ENCODE assay signal across 27 cellular contexts in genomic region chr3:101387351-101387750, GRCh38.
A peak's percentile ranks its signal among the peaks of the same experiment; 100 is the strongest.
DNase-seq lines count a peak whose midpoint lies in the region; ATAC-seq and TF ChIP-seq lines count a peak whose summit lies in the region.
"Had no signal": no experiment of that assay in that cellular context is flagged by ENCODE, and none has a peak within 500 bp of the region (broad histone marks: within the 10 kb centered on the region; RNA-seq: fewer than 3 reads in every experiment).

No MANE protein-coding gene starts in this region.

- peaks cover 37% of the 10 kb centered on the region for H3K4me1 Mint-ChIP-seq in activated CD8-positive, alpha-beta T cell treated with anti-CD3 and anti-CD28 coated beads for 36 hours (ENCODE audit: low read depth)
- H3K4me1 Mint-ChIP-seq in activated CD8-positive, alpha-beta T cell treated with anti-CD3 and anti-CD28 coated beads, Interleukin-2, amount 10 ng/mL, durations not matched to agents 7 days and 5 days (ENCODE audit: low read depth): peaks cover 17% of the 10 kb centered on the region
- H3K4me1 Mint-ChIP-seq in CD8-positive, alpha-beta T cell (ENCODE audit: low read depth): peaks cover 54% of the 10 kb centered on the region
- no peaks in the 10 kb centered on the region for H3K4me1 Mint-ChIP-seq in endodermal cell

- 93 to 100% methylated on average over 3 to 5 of the region's 5 CpGs for WGBS in endodermal cell (ENCODE audit: insufficient coverage in 1 of 2, insufficient read length in 1 of 2), 2 experiments
- whole genome bisulfite sequencing in spleen, 5 donors: 93 to 100% (median 96%) methylated on average over 4 to 5 of the region's 5 CpGs

- H3K9me3 ChIP-seq in CD8-positive, alpha-beta T cell (ENCODE audit: low read length): peaks cover 5% of the 10 kb centered on the region
- peaks cover 8% of the 10 kb centered on the region for H3K9me3 ChIP-seq in endodermal cell (ENCODE audit: control insufficient read depth, low read length)
- peaks cover 0 to 26% (median 22%) of the 10 kb centered on the region in 8 donors for H3K9me3 ChIP-seq in spleen

- H3K27ac Mint-ChIP-seq in activated CD8-positive, alpha-beta T cell treated with anti-CD3 and anti-CD28 coated beads for 36 hours: peak overlapping the region; percentile 34
- no peak overlapping the region for H3K27ac Mint-ChIP-seq in activated CD8-positive, alpha-beta T cell treated with anti-CD3 and anti-CD28 coated beads, Interleukin-2, amount 10 ng/mL, durations not matched to agents 7 days and 5 days
- peak overlapping the region; percentile 4 for H3K27ac Mint-ChIP-seq in CD8-positive, alpha-beta T cell
- peak overlapping the region; percentile 25 for H3K27ac Mint-ChIP-seq in endodermal cell
- H3K27ac Mint-ChIP-seq: B cell; CD4-positive, CD25-positive, alpha-beta regulatory T cell had no signal

- H3K36me3 ChIP-seq in CD8-positive, alpha-beta T cell (ENCODE audit: insufficient read depth, low read length): no peaks in the 10 kb centered on the region
- peaks cover 6% of the 10 kb centered on the region for H3K36me3 ChIP-seq in endodermal cell (ENCODE audit: control insufficient read depth, insufficient read depth, low read length)
- peaks cover 0 to 16% (median 0%) of the 10 kb centered on the region in 6 donors for H3K36me3 ChIP-seq in spleen

- no peak for DNase-seq in activated CD8-positive, alpha-beta T cell treated with anti-CD3 and anti-CD28 coated beads for 36 hours
- no peak for DNase-seq in activated CD8-positive, alpha-beta T cell treated with anti-CD3 and anti-CD28 coated beads, Interleukin-2, amount 10 ng/mL, durations not matched to agents 7 days and 5 days
- no peak for DNase-seq in CD8-positive, alpha-beta T cell
- DNase-seq in endodermal cell: no peak
- peak; percentile 64 for DNase-seq in spleen
- no peak for DNase-seq in mesenteric fat pad (ENCODE audit: low spot score)
- no peak for DNase-seq in DMS 273 (lab: John Stamatoyannopoulos, UW; ENCODE audit: unreplicated experiment)
- no peak for DNase-seq in activated effector memory CD4-positive, alpha-beta T cell treated with anti-CD3 and anti-CD28 coated beads, Interleukin-2, amount 50 U/mL, for 16 hours
- DNase-seq: Caco-2; CD4-positive, CD25-positive, alpha-beta regulatory T cell; DMS 273 treated with DMSO at 0.1 percent for 48 hours; DMS79; EL; GDM1; GM23248; H7; KBM-7; NCI-H1105 treated with DMSO at 0.1 percent for 48 hours; NCI-H146; NCI-H2029 treated with DMSO at 0.1 percent for 48 hours; NCI-H446 treated with DMSO at 0.1 percent for 48 hours; NCI-H526 treated with DMSO at 0.1 percent for 48 hours; Right ventricle myocardium superior; RPMI8226 had no signal

- intact Hi-C loops in activated CD8-positive, alpha-beta T cell treated with anti-CD3 and anti-CD28 coated beads for 36 hours (cut with micrococcal nuclease): loop anchor here (10.0 kb wide), 1 partner anchor 183 kb away; no protein-coding TSS in a partner anchor
- intact Hi-C loops in CD8-positive, alpha-beta T cell (cut with DNase I, micrococcal nuclease): loop anchor here in 1 of 2 experiments (10.0 kb wide), 1 partner anchor 983 kb away; the partner anchor contains the start of genes LNP1 and TOMM70
- intact Hi-C loops in spleen (cut with DNase I; ENCODE audit: low total_unique reads): no loop called here

- no peak for ATAC-seq in activated CD8-positive, alpha-beta T cell treated with anti-CD3 and anti-CD28 coated beads for 36 hours
- ATAC-seq in activated CD8-positive, alpha-beta T cell treated with anti-CD3 and anti-CD28 coated beads, Interleukin-2, amount 10 ng/mL, durations not matched to agents 7 days and 5 days: no peak
- no peak for ATAC-seq in CD8-positive, alpha-beta T cell
- ATAC-seq: GM12878 had no signal

- no peaks in the 10 kb centered on the region for H3K4me1 ChIP-seq in CD8-positive, alpha-beta T cell (ENCODE audit: insufficient read depth, low read length)
- H3K4me1 ChIP-seq in endodermal cell (ENCODE audit: control insufficient read depth, insufficient read depth, low read length) (no peaks in the 10 kb centered on the region), spleen (peaks cover 0 to 44% (median 4%) of the 10 kb centered on the region in 6 donors)
- H3K4me1 ChIP-seq: Caco-2 had no signal

- no peak overlapping the region for H3K4me3 ChIP-seq in CD8-positive, alpha-beta T cell (ENCODE audit: low read depth, low read length)
- no peak overlapping the region for H3K4me3 ChIP-seq in endodermal cell (ENCODE audit: low read length)
- H3K4me3 ChIP-seq in spleen: no peak overlapping the region
- H3K4me3 ChIP-seq: GM12878, GM23248 had no signal

- no peak overlapping the region for H3K27ac ChIP-seq in CD8-positive, alpha-beta T cell (ENCODE audit: low read depth, low read length)
- no peak overlapping the region for H3K27ac ChIP-seq in endodermal cell (ENCODE audit: low read depth, low read length)
- H3K27ac ChIP-seq in spleen: no peak overlapping the region
- H3K27ac ChIP-seq: 22Rv1, GM23248 had no signal

- no peak overlapping the region for H3K9ac ChIP-seq in endodermal cell (ENCODE audit: extremely low read depth, low read length, poor library complexity, severe bottlenecking)
- H3K9ac ChIP-seq: GM23248 had no signal

- no peak for TF ChIP-seq POLR2A in spleen (IDR thresholded peaks at IDR 0.05)

- CTCF ChIA-PET in activated CD8-positive, alpha-beta T cell treated with anti-CD3 and anti-CD28 coated beads for 36 hours (lab: Charles Lee): no interaction called here
- CTCF ChIA-PET in activated CD8-positive, alpha-beta T cell treated with anti-CD3 and anti-CD28 coated beads, Interleukin-2, amount 10 ng/mL, durations not matched to agents 7 days and 5 days (lab: Charles Lee): no interaction called here
- CTCF ChIA-PET in CD8-positive, alpha-beta T cell (lab: Charles Lee): no interaction called here

- no peaks in the 10 kb centered on the region for H3K27me3 Mint-ChIP-seq in activated CD8-positive, alpha-beta T cell treated with anti-CD3 and anti-CD28 coated beads for 36 hours
- no peaks in the 10 kb centered on the region for H3K27me3 Mint-ChIP-seq in activated CD8-positive, alpha-beta T cell treated with anti-CD3 and anti-CD28 coated beads, Interleukin-2, amount 10 ng/mL, durations not matched to agents 7 days and 5 days (ENCODE audit: low read depth)
- H3K27me3 Mint-ChIP-seq in CD8-positive, alpha-beta T cell (ENCODE audit: low read depth): no peaks in the 10 kb centered on the region
- H3K27me3 Mint-ChIP-seq in endodermal cell (ENCODE audit: insufficient read depth): no peaks in the 10 kb centered on the region
- H3K27me3 Mint-ChIP-seq: B cell; CD4-positive, CD25-positive, alpha-beta regulatory T cell had no signal

- H3K9me3 Mint-ChIP-seq in activated CD8-positive, alpha-beta T cell treated with anti-CD3 and anti-CD28 coated beads for 36 hours: peaks cover 22% of the 10 kb centered on the region
- H3K9me3 Mint-ChIP-seq in activated CD8-positive, alpha-beta T cell treated with anti-CD3 and anti-CD28 coated beads, Interleukin-2, amount 10 ng/mL, durations not matched to agents 7 days and 5 days (ENCODE audit: insufficient read depth): peaks cover 28% of the 10 kb centered on the region
- peaks cover 10% of the 10 kb centered on the region for H3K9me3 Mint-ChIP-seq in CD8-positive, alpha-beta T cell
- H3K9me3 Mint-ChIP-seq in endodermal cell: peaks cover under 1% of the 10 kb centered on the region

- no peak for TF ChIP-seq CTCF in activated CD8-positive, alpha-beta T cell treated with anti-CD3 and anti-CD28 coated beads for 36 hours (IDR thresholded peaks at IDR 0.05)
- TF ChIP-seq CTCF in CD8-positive, alpha-beta T cell (IDR thresholded peaks at IDR 0.05): no peak
- no peak for TF ChIP-seq CTCF in endodermal cell (conservative IDR thresholded peaks at IDR 0.05)
- no peak for TF ChIP-seq CTCF in spleen (IDR thresholded peaks at IDR 0.05 in 8 of 11, conservative IDR thresholded peaks at IDR 0.05 in 3 of 11)

- H3K36me3 Mint-ChIP-seq in activated CD8-positive, alpha-beta T cell treated with anti-CD3 and anti-CD28 coated beads for 36 hours (ENCODE audit: low read depth): peaks cover 28% of the 10 kb centered on the region
- peaks cover 42% of the 10 kb centered on the region for H3K36me3 Mint-ChIP-seq in activated CD8-positive, alpha-beta T cell treated with anti-CD3 and anti-CD28 coated beads, Interleukin-2, amount 10 ng/mL, durations not matched to agents 7 days and 5 days (ENCODE audit: low read depth)
- H3K36me3 Mint-ChIP-seq in CD8-positive, alpha-beta T cell: peaks cover 52% of the 10 kb centered on the region
- peaks cover 3% of the 10 kb centered on the region for H3K36me3 Mint-ChIP-seq in endodermal cell (ENCODE audit: low read depth)

- H3K27me3 ChIP-seq in CD8-positive, alpha-beta T cell (ENCODE audit: insufficient read depth, low read length): no peaks in the 10 kb centered on the region
- no peaks in the 10 kb centered on the region for H3K27me3 ChIP-seq in endodermal cell (ENCODE audit: control insufficient read depth, insufficient read depth, low read length, poor library complexity, severe bottlenecking)
- no peaks in the 10 kb centered on the region for H3K27me3 ChIP-seq in spleen (replicated peaks in 1 of 7)

- H3K4me3 Mint-ChIP-seq in activated CD8-positive, alpha-beta T cell treated with anti-CD3 and anti-CD28 coated beads for 36 hours: no peak overlapping the region
- H3K4me3 Mint-ChIP-seq in activated CD8-positive, alpha-beta T cell treated with anti-CD3 and anti-CD28 coated beads, Interleukin-2, amount 10 ng/mL, durations not matched to agents 7 days and 5 days: no peak overlapping the region
- no peak overlapping the region for H3K4me3 Mint-ChIP-seq in CD8-positive, alpha-beta T cell
- H3K4me3 Mint-ChIP-seq in endodermal cell: no peak overlapping the region
- H3K4me3 Mint-ChIP-seq: B cell had no signal

- POLR2A ChIA-PET in activated CD8-positive, alpha-beta T cell treated with anti-CD3 and anti-CD28 coated beads for 36 hours (lab: Charles Lee): no interaction called here
- POLR2A ChIA-PET in activated CD8-positive, alpha-beta T cell treated with anti-CD3 and anti-CD28 coated beads, Interleukin-2, amount 10 ng/mL, durations not matched to agents 7 days and 5 days (lab: Charles Lee): no interaction called here
- POLR2A ChIA-PET in CD8-positive, alpha-beta T cell (lab: Charles Lee): no interaction called here
